In the genomic region with DNA sequence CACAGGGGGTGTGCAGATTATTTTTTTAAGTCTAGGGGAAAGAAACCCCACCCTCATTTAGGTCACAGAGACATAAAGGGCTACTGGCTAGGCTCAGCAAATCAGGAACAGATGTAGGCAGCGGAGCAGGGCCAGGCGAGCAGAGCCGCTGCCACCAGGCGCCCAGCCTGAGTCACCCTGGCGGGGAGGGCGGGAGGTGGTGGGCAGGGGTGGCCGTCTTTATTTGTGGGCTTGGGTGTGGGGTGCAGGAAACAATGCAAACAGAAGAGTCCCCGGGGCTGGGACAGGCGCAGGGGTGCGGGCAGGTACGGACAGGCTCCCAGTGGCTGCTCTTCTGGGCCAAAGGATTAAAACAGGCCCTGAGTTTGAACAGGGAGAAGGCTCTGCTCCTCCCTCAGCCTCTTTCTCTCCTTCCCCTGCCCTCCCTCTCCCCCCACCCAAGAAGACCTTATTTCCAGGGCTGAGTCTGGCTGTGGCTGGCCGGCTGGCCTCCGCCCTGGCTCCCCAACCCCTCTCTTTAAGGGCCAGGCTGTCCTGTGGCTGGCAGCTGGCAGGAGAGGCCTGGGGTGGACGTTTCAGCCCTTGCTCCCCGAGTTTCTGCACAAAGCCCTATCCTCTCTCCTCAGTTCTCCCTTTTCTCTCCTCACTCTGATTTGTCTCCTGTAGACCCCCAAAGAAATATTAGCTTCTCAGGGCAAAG, we compare ENCODE assay signal across 17 cellular contexts.
A peak's percentile ranks its signal among the peaks of the same experiment; 100 is the strongest.
DNase-seq lines count a peak whose midpoint lies in the region; ATAC-seq and TF ChIP-seq lines count a peak whose summit lies in the region.
"Had no signal": no experiment of that assay in that cellular context is flagged by ENCODE, and none has a peak within 500 bp of the region (broad histone marks: within the 10 kb centered on the region; RNA-seq: fewer than 3 reads in every experiment).

No MANE protein-coding gene starts in this region.

- no peak overlapping the region for H2BK15ac ChIP-seq in H9 (ENCODE audit: low read depth, low read length)

- no peak overlapping the region for H3K4me2 ChIP-seq in H9 (ENCODE audit: insufficient read depth, insufficient read length, low read length)

- 80 to 91% methylated on average over 1 to 6 of the region's 15 CpGs for WGBS in gastroesophageal sphincter (ENCODE audit: low coverage in 1 of 2), 2 donors
- WGBS in H9 (ENCODE audit: extremely low coverage, insufficient read length, low lambda C conversion rate), result no CpG with 5 or more reads among the region's 15 CpGs

- H3K23ac ChIP-seq in H9 (ENCODE audit: insufficient read length, low read depth, low read length), result no peak overlapping the region

- H4K91ac ChIP-seq in H9 (ENCODE audit: insufficient read length, low read depth, low read length), result no peak overlapping the region

- intact Hi-C loops in gastrocnemius medialis (cut with DNase I; ENCODE audit: low total_unique reads), result no loop called here

- H3T11ph ChIP-seq in H9 (ENCODE audit: low read length), result no peak overlapping the region

- TF ChIP-seq POLR2A in gastroesophageal sphincter (IDR thresholded peaks at IDR 0.05) (no peak), gastrocnemius medialis (IDR thresholded peaks at IDR 0.05) (no peak), Peyer's patch (IDR thresholded peaks at IDR 0.05) (no peak)

- no peaks in the 10 kb centered on the region for H3K79me1 ChIP-seq in H9 (ENCODE audit: insufficient read depth, low read depth, low read length, poor library complexity, severe bottlenecking)

- H3K27ac ChIP-seq in VCaP (peak overlapping the region; percentile 11; the same call in 1 of the 2 replicates), gastroesophageal sphincter (peak overlapping the region in 3 of 4 donors; percentile 36 to 68 (median 60)), gastrocnemius medialis (peak overlapping the region in 3 of 4 donors; percentile 18 to 54 (median 24)), Peyer's patch (peak overlapping the region in 1 of 4 donors; percentile 31), H9 (ENCODE audit: insufficient read length, low read depth, low read length) (no peak overlapping the region)

- peaks cover 11% of the 10 kb centered on the region for H3K27me3 Mint-ChIP-seq in stimulated activated naive CD8-positive, alpha-beta T cell treated with anti-CD3 and anti-CD28 coated beads, Interleukin-15, amount 100 ng/mL, for 72 hours
- no peaks in the 10 kb centered on the region for H3K27me3 Mint-ChIP-seq in activated naive CD8-positive, alpha-beta T cell treated with anti-CD3 and anti-CD28 coated beads for 36 hours
- peaks cover 2% of the 10 kb centered on the region for H3K27me3 Mint-ChIP-seq in H9 (ENCODE audit: low read depth)

- H2AFZ ChIP-seq in H9 (ENCODE audit: low read length), result no peak overlapping the region

- H4K8ac ChIP-seq in H9 (replicated peaks; ENCODE audit: insufficient read length, low read depth, low read length), result no peak overlapping the region

- TF ChIP-seq EP300 in gastroesophageal sphincter (IDR thresholded peaks at IDR 0.05), result no peak

- H3K27me3 ChIP-seq in gastroesophageal sphincter (no peaks in the 10 kb centered on the region), gastrocnemius medialis (no peaks in the 10 kb centered on the region), Peyer's patch (no peaks in the 10 kb centered on the region), H9 (ENCODE audit: insufficient read depth, low read length) (no peaks in the 10 kb centered on the region)
- H3K27me3 ChIP-seq: upper lobe of left lung had no signal

- no peak overlapping the region for H2BK120ac ChIP-seq in H9 (ENCODE audit: low read depth, low read length, poor library complexity, severe bottlenecking)

- no peak overlapping the region for H2BK5ac ChIP-seq in H9 (ENCODE audit: insufficient read length, low read length)

- H3K4me3 ChIP-seq in gastroesophageal sphincter (no peak overlapping the region), gastrocnemius medialis (no peak overlapping the region), Peyer's patch (no peak overlapping the region)
- H3K4me3 ChIP-seq: HAP-1, mucosa of descending colon, upper lobe of left lung had no signal

- ATAC-seq in gastroesophageal sphincter (peak; percentile 14), gastrocnemius medialis (peak; percentile 12 to 43)
- ATAC-seq in stimulated activated naive CD8-positive, alpha-beta T cell treated with anti-CD3 and anti-CD28 coated beads, Interleukin-15, amount 100 ng/mL, for 72 hours, result no peak
- ATAC-seq: mucosa of descending colon had no signal

- H3K4ac ChIP-seq in H9 (ENCODE audit: low read depth, low read length), result no peak overlapping the region

- H3K9ac ChIP-seq in H9 (ENCODE audit: extremely low read depth, insufficient read length, low read length), result no peak overlapping the region

- no peaks in the 10 kb centered on the region for H3K9me3 Mint-ChIP-seq in stimulated activated naive CD8-positive, alpha-beta T cell treated with anti-CD3 and anti-CD28 coated beads, Interleukin-15, amount 100 ng/mL, for 72 hours
- H3K9me3 Mint-ChIP-seq in activated naive CD8-positive, alpha-beta T cell treated with anti-CD3 and anti-CD28 coated beads for 36 hours, result no peaks in the 10 kb centered on the region
- no peaks in the 10 kb centered on the region; a peak in 1 of 5 replicates for H3K9me3 Mint-ChIP-seq in H9
- H3K9me3 Mint-ChIP-seq: activated CD4-positive, alpha-beta memory T cell treated with anti-CD3 and anti-CD28 coated beads for 36 hours had no signal

- H4K20me1 ChIP-seq in H9 (ENCODE audit: control insufficient read depth, insufficient read depth, insufficient read length), result no peaks in the 10 kb centered on the region

- H3K36me3 ChIP-seq in gastroesophageal sphincter (no peaks in the 10 kb centered on the region), gastrocnemius medialis (no peaks in the 10 kb centered on the region), Peyer's patch (no peaks in the 10 kb centered on the region)
- H3K36me3 ChIP-seq: HAP-1, upper lobe of left lung had no signal

- no peak overlapping the region for H2AK5ac ChIP-seq in H9 (ENCODE audit: insufficient read length, low read length)

- no peaks in the 10 kb centered on the region for H3K36me3 Mint-ChIP-seq in activated naive CD8-positive, alpha-beta T cell treated with anti-CD3 and anti-CD28 coated beads for 36 hours
- H3K36me3 Mint-ChIP-seq in H9 (ENCODE audit: insufficient read depth in 1 of 3, low read depth in 3 of 3), result no peaks in the 10 kb centered on the region
- H3K36me3 Mint-ChIP-seq: activated CD4-positive, alpha-beta memory T cell treated with anti-CD3 and anti-CD28 coated beads for 36 hours had no signal

- H3K18ac ChIP-seq in H9 (ENCODE audit: insufficient read length, low read depth, low read length), result no peak overlapping the region

- no peak overlapping the region for H3K27ac Mint-ChIP-seq in stimulated activated naive CD8-positive, alpha-beta T cell treated with anti-CD3 and anti-CD28 coated beads, Interleukin-15, amount 100 ng/mL, for 72 hours
- no peak overlapping the region for H3K27ac Mint-ChIP-seq in activated naive CD8-positive, alpha-beta T cell treated with anti-CD3 and anti-CD28 coated beads for 36 hours
- peak overlapping the region in 1 of 3 experiments; percentile 34; a peak in 2 of 7 replicates for H3K27ac Mint-ChIP-seq in H9
- H3K27ac Mint-ChIP-seq: activated CD4-positive, alpha-beta memory T cell treated with anti-CD3 and anti-CD28 coated beads for 36 hours had no signal

- no peak overlapping the region for H3K4me3 Mint-ChIP-seq in stimulated activated naive CD8-positive, alpha-beta T cell treated with anti-CD3 and anti-CD28 coated beads, Interleukin-15, amount 100 ng/mL, for 72 hours
- no peak overlapping the region for H3K4me3 Mint-ChIP-seq in activated naive CD8-positive, alpha-beta T cell treated with anti-CD3 and anti-CD28 coated beads for 36 hours
- H3K4me3 Mint-ChIP-seq in H9, result no peak overlapping the region
- H3K4me3 Mint-ChIP-seq: activated CD4-positive, alpha-beta memory T cell treated with anti-CD3 and anti-CD28 coated beads for 36 hours had no signal

- H3K9me3 ChIP-seq in gastroesophageal sphincter (no peaks in the 10 kb centered on the region), gastrocnemius medialis (no peaks in the 10 kb centered on the region), Peyer's patch (no peaks in the 10 kb centered on the region), H9 (ENCODE audit: control insufficient read depth, low read depth, low read length) (no peaks in the 10 kb centered on the region)
- H3K9me3 ChIP-seq: HAP-1, mucosa of descending colon, upper lobe of left lung had no signal

- no peaks in the 10 kb centered on the region for H3K79me2 ChIP-seq in H9 (ENCODE audit: insufficient read depth, low read length)

- no peak overlapping the region for H3K56ac ChIP-seq in H9 (ENCODE audit: insufficient read length, low read depth, low read length)

- H3K14ac ChIP-seq in H9 (ENCODE audit: insufficient read depth, low read length), result no peak overlapping the region

- no peak for TF ChIP-seq CTCF in VCaP (conservative IDR thresholded peaks at IDR 0.05)
- TF ChIP-seq CTCF in gastroesophageal sphincter (IDR thresholded peaks at IDR 0.05), result no peak
- TF ChIP-seq CTCF in gastrocnemius medialis (IDR thresholded peaks at IDR 0.05 in 4 of 5, conservative IDR thresholded peaks at IDR 0.05 in 1 of 5), result no peak
- TF ChIP-seq CTCF in Peyer's patch (IDR thresholded peaks at IDR 0.05), result no peak
- TF ChIP-seq CTCF in H9 (conservative IDR thresholded peaks at IDR 0.05), result no peak

- H3K4me1 Mint-ChIP-seq in stimulated activated naive CD8-positive, alpha-beta T cell treated with anti-CD3 and anti-CD28 coated beads, Interleukin-15, amount 100 ng/mL, for 72 hours, result no peaks in the 10 kb centered on the region
- H3K4me1 Mint-ChIP-seq in activated naive CD8-positive, alpha-beta T cell treated with anti-CD3 and anti-CD28 coated beads for 36 hours, result no peaks in the 10 kb centered on the region
- peaks cover 21 to 33% of the 10 kb centered on the region in 2 experiments for H3K4me1 Mint-ChIP-seq in H9

- no peaks in the 10 kb centered on the region for H3K23me2 ChIP-seq in H9 (ENCODE audit: insufficient read length, low read depth, low read length, poor library complexity, severe bottlenecking)

- H3K4me1 ChIP-seq in gastroesophageal sphincter (peaks cover 0 to 8% (median 0%) of the 10 kb centered on the region in 3 donors), gastrocnemius medialis (peaks cover 0 to 15% of the 10 kb centered on the region in 2 donors), Peyer's patch (no peaks in the 10 kb centered on the region), H9 (ENCODE audit: insufficient read depth, low read length) (no peaks in the 10 kb centered on the region; the same call in 1 of the 2 replicates)
- H3K4me1 ChIP-seq: HAP-1 had no signal

- H4K5ac ChIP-seq in H9 (ENCODE audit: insufficient read length, low read depth, low read length), result no peak overlapping the region

- no peak overlapping the region for H2BK12ac ChIP-seq in H9 (ENCODE audit: insufficient read length, low read depth, low read length)

- in situ Hi-C loops in gastrocnemius medialis (cut with MboI; ENCODE audit: low sequenced_read_pairs in 4 of 4), result no loop called here

- DNase-seq in AG20443 (ENCODE audit: low spot score), result peak; percentile 90
- DNase-seq in gastrocnemius medialis, result no peak
- DNase-seq in stimulated activated naive CD8-positive, alpha-beta T cell treated with anti-CD3 and anti-CD28 coated beads, Interleukin-15, amount 100 ng/mL, for 72 hours, result no peak
- no peak for DNase-seq in activated naive CD8-positive, alpha-beta T cell treated with anti-CD3 and anti-CD28 coated beads for 36 hours
- no peak for DNase-seq in Peyer's patch
- DNase-seq in H9, result no peak
- DNase-seq: activated CD4-positive, alpha-beta memory T cell treated with anti-CD3 and anti-CD28 coated beads for 36 hours; activated effector memory CD4-positive, alpha-beta T cell treated with anti-CD3 and anti-CD28 coated beads, Interleukin-2, amount 50 U/mL, for 16 hours; DND-41; mucosa of descending colon; NCI-H1048; NCI-H226; T-helper 2 cell had no signal

- H2BK20ac ChIP-seq in H9 (ENCODE audit: low read depth, low read length, poor library complexity, severe bottlenecking), result no peak overlapping the region
